19 cellular contexts compared by ENCODE assay signal in genomic region chr10:60757422-60757895, GRCh38. TPM values are rescaled to one million over a fixed set of nuclear protein-coding genes. Genes with fewer than 3 reads are reported as not detected.
DNase-seq lines count a peak whose midpoint lies in the region; ATAC-seq and TF ChIP-seq lines count a peak whose summit lies in the region.
"Had no signal": no experiment of that assay in that cellular context is flagged by ENCODE, and none has a peak within 500 bp of the region (broad histone marks: within the 10 kb centered on the region; RNA-seq: fewer than 3 reads in every experiment).

No MANE protein-coding gene starts in this region.

- H4K91ac ChIP-seq in neuronal stem cell (ENCODE audit: low read depth, low read length, poor library complexity): no peak overlapping the region

- no peaks in the 10 kb centered on the region for H3K27me3 ChIP-seq in H7 (ENCODE audit: control insufficient read depth, insufficient read depth, low read length)
- no peaks in the 10 kb centered on the region for H3K27me3 ChIP-seq in neuronal stem cell (ENCODE audit: control insufficient read depth in 3 of 3, insufficient read depth in 3 of 3, low read depth in 1 of 3, low read length in 3 of 3)
- no peaks in the 10 kb centered on the region for H3K27me3 ChIP-seq in naive thymus-derived CD4-positive, alpha-beta T cell (ENCODE audit: control insufficient read depth in 2 of 2, insufficient read depth in 2 of 2, low read length in 2 of 2)
- H3K27me3 ChIP-seq: transverse colon had no signal

- H3K4me3 ChIP-seq in H7 (ENCODE audit: insufficient read depth, low read depth, low read length): no peak overlapping the region
- no peak overlapping the region for H3K4me3 ChIP-seq in fibroblast of villous mesenchyme (ENCODE audit: low read depth, low read length)
- no peak overlapping the region for H3K4me3 ChIP-seq in neuronal stem cell (ENCODE audit: low read length in 2 of 2)
- H3K4me3 ChIP-seq in naive thymus-derived CD4-positive, alpha-beta T cell (ENCODE audit: low read length): no peak overlapping the region
- H3K4me3 ChIP-seq: HAP-1, transverse colon had no signal

- H3K23ac ChIP-seq in neuronal stem cell (ENCODE audit: low read depth, low read length, poor library complexity): no peak overlapping the region

- no peak overlapping the region for H3K14ac ChIP-seq in neuronal stem cell (ENCODE audit: low read length)

- CTCF ChIA-PET in naive thymus-derived CD4-positive, alpha-beta T cell (lab: Charles Lee): no interaction called here

- H4K8ac ChIP-seq in neuronal stem cell (ENCODE audit: low read depth, low read length): no peak overlapping the region

- no peak overlapping the region for H3K4me2 ChIP-seq in neuronal stem cell (ENCODE audit: insufficient read depth, low read length, poor library complexity, severe bottlenecking)

- H3K27me3 Mint-ChIP-seq in naive thymus-derived CD4-positive, alpha-beta T cell: peaks cover 10 to 24% (median 18%) of the 10 kb centered on the region in 5 donors

- H3K79me1 ChIP-seq in neuronal stem cell (ENCODE audit: low read depth, low read length): no peaks in the 10 kb centered on the region

- POLR2A ChIA-PET in naive thymus-derived CD4-positive, alpha-beta T cell (lab: Charles Lee): no interaction called here

- no peak overlapping the region for H2BK12ac ChIP-seq in neuronal stem cell (ENCODE audit: low read length)

- ATAC-seq in HG03460 (IDR thresholded peaks at IDR 0.05; ENCODE audit: unreplicated experiment) (no peak), HG02798 (IDR thresholded peaks at IDR 0.05; ENCODE audit: poor library complexity, unreplicated experiment) (no peak)
- no peak for ATAC-seq in naive thymus-derived CD4-positive, alpha-beta T cell
- ATAC-seq: left ventricle myocardium superior; stimulated activated naive B cell treated with anti-CD40 and anti-IgM and Interleukin-4, amounts not matched to agents 10 μg/mL and 1 μg/mL and 100 μg/mL, for 72 hours had no signal

- TF ChIP-seq CTCF in fibroblast of villous mesenchyme (IDR thresholded peaks at IDR 0.05; ENCODE audit: insufficient read depth, low read depth, low read length): no peak

- H3K36me3 ChIP-seq in H7 (replicated peaks; ENCODE audit: control insufficient read depth, insufficient read depth, low read length) (no peaks in the 10 kb centered on the region), neuronal stem cell (replicated peaks in 1 of 2; ENCODE audit: control insufficient read depth in 2 of 2, insufficient read depth in 2 of 2, low read length in 2 of 2) (no peaks in the 10 kb centered on the region)
- H3K36me3 ChIP-seq in naive thymus-derived CD4-positive, alpha-beta T cell (ENCODE audit: control insufficient read depth in 2 of 3, insufficient read depth in 3 of 3, low read length in 3 of 3): no peaks in the 10 kb centered on the region
- H3K36me3 ChIP-seq: HAP-1, transverse colon had no signal

- peaks cover 0 to 6% (median 0%) of the 10 kb centered on the region in 7 donors for H3K4me1 Mint-ChIP-seq in naive thymus-derived CD4-positive, alpha-beta T cell
- H3K4me1 Mint-ChIP-seq: naive B cell; stimulated activated naive B cell treated with anti-CD40 and anti-IgM and Interleukin-4, amounts not matched to agents 10 μg/mL and 1 μg/mL and 100 μg/mL, for 72 hours had no signal

- DNase-seq in H7 (peak; percentile 22), NCI-H226 (peak; percentile 86), fibroblast of villous mesenchyme (ENCODE audit: low read depth) (peak; percentile 26), neuronal stem cell (ENCODE audit: low spot score) (no peak)
- DNase-seq in stimulated activated naive CD4-positive, alpha-beta T cell treated with Interleukin-2 at 50 U/mL for 16 hours (lab: John Stamatoyannopoulos, UW): no peak
- DNase-seq in naive thymus-derived CD4-positive, alpha-beta T cell: no peak
- DNase-seq: activated CD4-positive, alpha-beta T cell treated with anti-CD3 and anti-CD28 coated beads for 4 hours; activated CD8-positive, alpha-beta memory T cell treated with anti-CD3 and anti-CD28 coated beads, Interleukin-2, amount 50 U/mL, for 4 hours; activated naive CD4-positive, alpha-beta T cell treated with Interleukin-2 at 50 U/mL for 16 hours; aorta; left ventricle myocardium superior; naive B cell; NCI-H1436 treated with DMSO at 0.1 percent for 48 hours; SHP77; stimulated activated naive B cell treated with anti-CD40 and anti-IgM and Interleukin-4, amounts not matched to agents 10 μg/mL and 1 μg/mL and 100 μg/mL, for 72 hours; transverse colon had no signal

- H3K4me3 Mint-ChIP-seq in naive thymus-derived CD4-positive, alpha-beta T cell: no peak overlapping the region
- H3K4me3 Mint-ChIP-seq: naive B cell; stimulated activated naive B cell treated with anti-CD40 and anti-IgM and Interleukin-4, amounts not matched to agents 10 μg/mL and 1 μg/mL and 100 μg/mL, for 72 hours had no signal

- no peak overlapping the region for H2BK120ac ChIP-seq in neuronal stem cell (ENCODE audit: low read depth, low read length)

- no peak overlapping the region for H2AK5ac ChIP-seq in neuronal stem cell (ENCODE audit: low read depth, low read length)

- no peak overlapping the region for H2BK15ac ChIP-seq in neuronal stem cell (ENCODE audit: low read length)

- peak overlapping the region in 1 of 9 donors; percentile 17 for H3K27ac Mint-ChIP-seq in naive thymus-derived CD4-positive, alpha-beta T cell
- H3K27ac Mint-ChIP-seq: naive B cell; stimulated activated naive B cell treated with anti-CD40 and anti-IgM and Interleukin-4, amounts not matched to agents 10 μg/mL and 1 μg/mL and 100 μg/mL, for 72 hours had no signal

- peaks cover 0 to 3% (median 0%) of the 10 kb centered on the region in 11 donors for H3K9me3 Mint-ChIP-seq in naive thymus-derived CD4-positive, alpha-beta T cell
- H3K9me3 Mint-ChIP-seq: naive B cell; stimulated activated naive B cell treated with anti-CD40 and anti-IgM and Interleukin-4, amounts not matched to agents 10 μg/mL and 1 μg/mL and 100 μg/mL, for 72 hours had no signal

- H3K9ac ChIP-seq in neuronal stem cell (ENCODE audit: low read depth, low read length, poor library complexity): no peak overlapping the region

- peak overlapping the region; percentile 70 for H2AFZ ChIP-seq in neuronal stem cell (ENCODE audit: low read length)

- peaks cover 0 to 5% of the 10 kb centered on the region in 2 donors for H3K4me1 ChIP-seq in neuronal stem cell (ENCODE audit: control insufficient read depth in 2 of 2, insufficient read depth in 1 of 2, low read depth in 1 of 2, low read length in 2 of 2)
- no peaks in the 10 kb centered on the region for H3K4me1 ChIP-seq in naive thymus-derived CD4-positive, alpha-beta T cell (ENCODE audit: control insufficient read depth in 2 of 2, insufficient read depth in 2 of 2, low read length in 2 of 2)
- H3K4me1 ChIP-seq: HAP-1, transverse colon had no signal

- H3K36me3 Mint-ChIP-seq in naive thymus-derived CD4-positive, alpha-beta T cell: peaks cover 0 to 7% (median 5%) of the 10 kb centered on the region in 5 donors
- H3K36me3 Mint-ChIP-seq: naive B cell; stimulated activated naive B cell treated with anti-CD40 and anti-IgM and Interleukin-4, amounts not matched to agents 10 μg/mL and 1 μg/mL and 100 μg/mL, for 72 hours had no signal

- no CpG with 5 or more reads among the region's 3 CpGs for WGBS in neuronal stem cell (ENCODE audit: extremely low coverage in 2 of 2, insufficient read length in 2 of 2, insufficient replicate concordance in 1 of 2), 2 donors

- H3K27ac ChIP-seq in neuronal stem cell (replicated peaks; ENCODE audit: low read length): no peak overlapping the region
- H3K27ac ChIP-seq in naive thymus-derived CD4-positive, alpha-beta T cell (ENCODE audit: low read depth, low read length): no peak overlapping the region
- H3K27ac ChIP-seq: transverse colon had no signal

- H3K9me3 ChIP-seq in neuronal stem cell (replicated peaks in 1 of 2; ENCODE audit: control insufficient read depth in 2 of 2, insufficient read depth in 1 of 2, low read depth in 1 of 2, low read length in 2 of 2): peaks cover 0 to 2% of the 10 kb centered on the region in 2 donors
- H3K9me3 ChIP-seq in naive thymus-derived CD4-positive, alpha-beta T cell (ENCODE audit: control insufficient read depth in 2 of 3, low read length in 3 of 3): no peaks in the 10 kb centered on the region
- H3K9me3 ChIP-seq: transverse colon had no signal

- intact Hi-C loops in naive thymus-derived CD4-positive, alpha-beta T cell (cut with micrococcal nuclease): no loop called here

- H2BK5ac ChIP-seq in neuronal stem cell (ENCODE audit: low read length): no peak overlapping the region

- no peak overlapping the region for H3K4ac ChIP-seq in neuronal stem cell (ENCODE audit: low read length)

- H3K18ac ChIP-seq in neuronal stem cell (ENCODE audit: low read length): no peak overlapping the region

RNA-seq across cellular contexts. Expression of gene CDK1, which starts 20.8 kb away (rescaled TPM):
- total RNA-seq in H7 (2014; rRNA removed; shearing (Covaris generic)): 187 and 202 TPM in 2 replicates
- 20.0 and 49.2 TPM in 2 replicates for total RNA-seq in fibroblast of villous mesenchyme
- 134 TPM for polyA plus RNA-seq in neuronal stem cell (2013, experiment 1 of 2)
- 136 TPM for polyA plus RNA-seq in neuronal stem cell (2013, experiment 2 of 2)
- total RNA-seq in naive thymus-derived CD4-positive, alpha-beta T cell: 10 to 100 TPM in 1 of 5 experiments, 1 to 10 TPM in 2, under 1 TPM in 2; 0.50 to 90.7 (median 1.1) TPM
- 1 to 10 TPM in 1 of 2 donors, under 1 TPM in 1; 0.15 to 1.5 TPM for polyA plus RNA-seq in naive thymus-derived CD4-positive, alpha-beta T cell

Comparison
In these comparisons a context has a peak if more than half of its experiments do, and no peak if none do; other contexts are left out.
1. DNase-seq: peak in H7 (single experiment), NCI-H226 (single experiment) and fibroblast of villous mesenchyme (single experiment); none in neuronal stem cell (single experiment), stimulated activated naive CD4-positive, alpha-beta T cell treated with Interleukin-2 at 50 U/mL for 16 hours (single experiment) and naive thymus-derived CD4-positive, alpha-beta T cell (0 of 9).